ENCODE assay signal across 1 cellular context in the genomic region with DNA sequence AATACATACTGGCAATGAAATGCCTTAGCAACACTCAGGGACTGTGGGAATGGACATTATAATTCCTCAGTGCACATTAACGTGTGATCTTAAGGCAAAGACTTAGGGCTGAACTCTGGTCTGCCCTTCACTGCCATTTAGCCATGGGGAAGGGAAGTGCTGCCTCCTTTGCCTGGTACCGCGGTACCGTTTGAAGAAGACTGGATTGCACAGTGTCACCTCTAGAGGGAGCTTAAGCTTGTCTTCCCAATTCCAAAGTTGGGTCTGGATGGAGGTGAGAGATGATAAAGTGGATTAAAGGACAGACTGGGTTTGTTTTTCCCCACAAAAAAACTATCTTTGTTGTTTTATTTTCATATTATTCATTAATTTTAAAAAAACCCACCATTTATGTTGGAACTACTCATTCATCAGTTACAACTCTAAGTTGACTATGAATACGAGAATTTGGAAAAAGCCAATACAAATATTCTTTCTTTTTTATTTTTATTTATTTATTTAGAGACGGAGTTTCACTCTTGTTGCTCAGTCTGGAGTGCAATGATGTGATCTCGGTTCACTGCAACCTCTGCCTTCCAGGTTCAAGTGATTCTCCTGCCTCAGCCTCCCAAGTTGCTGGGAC.
TF ChIP-seq lines count a peak whose summit lies in the region.

No MANE protein-coding gene starts in this region.

TF ChIP-seq in HEK293, 187 proteins besides CTCF, POLR2A, EP300 and RAD21 (continued from another document):
- TF ChIP-seq, protein P1, sequence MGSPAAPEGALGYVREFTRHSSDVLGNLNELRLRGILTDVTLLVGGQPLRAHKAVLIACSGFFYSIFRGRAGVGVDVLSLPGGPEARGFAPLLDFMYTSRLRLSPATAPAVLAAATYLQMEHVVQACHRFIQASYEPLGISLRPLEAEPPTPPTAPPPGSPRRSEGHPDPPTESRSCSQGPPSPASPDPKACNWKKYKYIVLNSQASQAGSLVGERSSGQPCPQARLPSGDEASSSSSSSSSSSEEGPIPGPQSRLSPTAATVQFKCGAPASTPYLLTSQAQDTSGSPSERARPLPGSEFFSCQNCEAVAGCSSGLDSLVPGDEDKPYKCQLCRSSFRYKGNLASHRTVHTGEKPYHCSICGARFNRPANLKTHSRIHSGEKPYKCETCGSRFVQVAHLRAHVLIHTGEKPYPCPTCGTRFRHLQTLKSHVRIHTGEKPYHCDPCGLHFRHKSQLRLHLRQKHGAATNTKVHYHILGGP (tag by site-specific recombination; IDR thresholded peaks at IDR 0.05) = no peak
- TF ChIP-seq SP3 (tag by site-specific recombination; IDR thresholded peaks at IDR 0.05) = no peak
- TF ChIP-seq ZNF2 (tag by site-specific recombination; IDR thresholded peaks at IDR 0.05) = peak; percentile 51; the same call in 1 of the 2 replicates
